In genomic region chr19:4803736-4804695, GRCh38 we compare ENCODE assay signal across 8 cellular contexts. TPM values are rescaled to one million over a fixed set of nuclear protein-coding genes. Genes with fewer than 3 reads are reported as not detected.
A peak's percentile ranks its signal among the peaks of the same experiment; 100 is the strongest.
DNase-seq lines count a peak whose midpoint lies in the region; ATAC-seq and TF ChIP-seq lines count a peak whose summit lies in the region.

No MANE protein-coding gene starts in this region.

- in situ Hi-C loops in SK-MEL-5 (cut with HindIII; ENCODE audit: low pct_unique_long_range_greater_than_20kb, low sequenced_read_pairs), result no loop called here
- in situ Hi-C loops in gastrocnemius medialis (cut with MboI; ENCODE audit: low sequenced_read_pairs in 4 of 4), result loop anchor here in 3 of 4 donors (5.0 to 10.0 kb wide), 2 partner anchors 51 to 72 kb away; no protein-coding TSS in a partner anchor

- intact Hi-C loops in Right ventricle myocardium superior (cut with DNase I) (loop anchor here (5.0 kb wide), 1 partner anchor 72 kb away; no protein-coding TSS in a partner anchor), gastrocnemius medialis (cut with DNase I; ENCODE audit: low total_unique reads) (loop anchor here (1.0 to 5.0 kb wide), 2 partner anchors 72 to 168 kb away; no protein-coding TSS in a partner anchor)

- ATAC-seq in Right ventricle myocardium superior (ENCODE audit: poor library complexity), result peak; percentile 79
- ATAC-seq in gastrocnemius medialis, result peak in 1 of 2 donors; percentile 13
- ATAC-seq in HG03097 (IDR thresholded peaks at IDR 0.05; ENCODE audit: low FRiP score, unreplicated experiment), result no peak
- ATAC-seq in GM18505 (IDR thresholded peaks at IDR 0.05; ENCODE audit: unreplicated experiment), result no peak

- peak overlapping the region; percentile 91 to 100 (median 94) for H3K27ac ChIP-seq in gastrocnemius medialis

- TF ChIP-seq POLR2A in gastrocnemius medialis (IDR thresholded peaks at IDR 0.05), result no peak
- TF ChIP-seq POLR2A in GM18505 (IDR thresholded peaks at IDR 0.05; ENCODE audit: borderline replicate concordance, extremely low read depth, insufficient read depth, insufficient read length), result no peak

- H3K4me3 ChIP-seq in gastrocnemius medialis, result no peak overlapping the region

- H3K36me3 ChIP-seq in gastrocnemius medialis, result no peaks in the 10 kb centered on the region

- H3K4me1 ChIP-seq in gastrocnemius medialis, result peaks cover 24 to 25% of the 10 kb centered on the region in 2 donors

- TF ChIP-seq CTCF in gastrocnemius medialis (IDR thresholded peaks at IDR 0.05 in 4 of 5, conservative IDR thresholded peaks at IDR 0.05 in 1 of 5), result peak; percentile 80 to 94 (median 89)

- H3K27me3 ChIP-seq in gastrocnemius medialis, result no peaks in the 10 kb centered on the region

- DNase-seq in COLO668 (lab: John Stamatoyannopoulos, UW; ENCODE audit: unreplicated experiment), result peak; percentile 56
- peak; percentile 21 for DNase-seq in HT1080 (ENCODE audit: low read depth)
- DNase-seq in SK-MEL-5 (ENCODE audit: low read depth, low spot score), result peak; percentile 62
- DNase-seq in activated effector memory CD4-positive, alpha-beta T cell treated with Interleukin-2 at 50 U/mL for 16 hours, result peak; percentile 32
- peak; percentile 75 for DNase-seq in Right ventricle myocardium superior
- peak in 1 of 2 donors; percentile 68 for DNase-seq in gastrocnemius medialis

- H3K9me3 ChIP-seq in gastrocnemius medialis, result no peaks in the 10 kb centered on the region

RNA-seq across cellular contexts. Expression of gene FEM1A, which starts 12.5 kb away (rescaled TPM):
- 9.8 and 13.0 TPM in 2 replicates for total RNA-seq in HT1080 (2014; rRNA removed; shearing (Covaris generic))
- polyA plus RNA-seq in HT1080 (2015; cell fraction: cytosol; rRNA removed), result 11.5 and 12.2 TPM in 2 replicates
- 8.9 and 9.0 TPM in 2 replicates for polyA plus RNA-seq in HT1080 (2015; cell fraction: nucleus; rRNA removed)
- 10.7 and 11.6 TPM in 2 replicates for total RNA-seq in SK-MEL-5 (2014; rRNA removed; shearing (Covaris generic))
- 15.3 and 21.1 TPM in 2 replicates for polyA plus RNA-seq in SK-MEL-5 (2015; cell fraction: cytosol; rRNA removed)
- 4.0 and 4.3 TPM in 2 replicates for polyA plus RNA-seq in SK-MEL-5 (2015; cell fraction: nucleus; rRNA removed)
- total RNA-seq in Right ventricle myocardium superior (47.6 TPM), gastrocnemius medialis (100 to 1,000 TPM; 246 to 360 (median 300) TPM)

RNA-seq across cellular contexts. Expression of gene TICAM1, which starts 27.5 kb away (rescaled TPM):
- 1.5 and 2.8 TPM in 2 replicates for total RNA-seq in HT1080 (2014; rRNA removed; shearing (Covaris generic))
- polyA plus RNA-seq in HT1080 (2015; cell fraction: cytosol; rRNA removed), result 26.5 and 27.3 TPM in 2 replicates
- 17.3 and 20.3 TPM in 2 replicates for polyA plus RNA-seq in HT1080 (2015; cell fraction: nucleus; rRNA removed)
- 2.6 and 3.1 TPM in 2 replicates for total RNA-seq in SK-MEL-5 (2014; rRNA removed; shearing (Covaris generic))
- 18.4 and 23.7 TPM in 2 replicates for polyA plus RNA-seq in SK-MEL-5 (2015; cell fraction: cytosol; rRNA removed)
- 5.0 and 5.7 TPM in 2 replicates for polyA plus RNA-seq in SK-MEL-5 (2015; cell fraction: nucleus; rRNA removed)
- 7.4 TPM for total RNA-seq in Right ventricle myocardium superior
- total RNA-seq in gastrocnemius medialis, result 10 to 100 TPM in 2 of 4 donors, 1 to 10 TPM in 2; 5.9 to 14.0 (median 9.0) TPM
